Comparison of ENCODE assay signal across 1 cellular context in the genomic region with DNA sequence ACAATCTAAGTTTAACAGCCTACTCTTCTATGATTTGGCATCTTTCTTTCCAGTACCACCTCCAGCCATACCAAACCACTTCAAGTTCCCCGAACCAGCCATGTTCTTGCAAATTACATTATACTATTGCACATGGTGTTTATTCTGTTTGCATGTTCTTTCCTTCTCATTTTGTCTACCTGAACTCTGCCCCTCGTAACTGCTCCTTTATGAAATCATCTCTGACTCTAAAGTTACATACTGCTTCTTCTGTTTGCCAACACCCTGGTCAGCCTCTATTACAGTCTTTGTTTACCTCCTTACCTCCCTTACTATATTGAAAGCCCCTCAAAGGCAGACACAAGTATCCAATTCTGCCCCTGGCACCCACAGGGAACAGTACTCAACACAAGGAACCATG.
TF ChIP-seq lines count a peak whose summit lies in the region.

No MANE protein-coding gene starts in this region.

TF ChIP-seq in GM23338, 12 proteins besides CTCF, POLR2A, EP300 and RAD21:
- no peak for TF ChIP-seq EZH2 (IDR thresholded peaks at IDR 0.05; ENCODE audit: low read depth, unreplicated experiment)
- TF ChIP-seq, protein P1, sequence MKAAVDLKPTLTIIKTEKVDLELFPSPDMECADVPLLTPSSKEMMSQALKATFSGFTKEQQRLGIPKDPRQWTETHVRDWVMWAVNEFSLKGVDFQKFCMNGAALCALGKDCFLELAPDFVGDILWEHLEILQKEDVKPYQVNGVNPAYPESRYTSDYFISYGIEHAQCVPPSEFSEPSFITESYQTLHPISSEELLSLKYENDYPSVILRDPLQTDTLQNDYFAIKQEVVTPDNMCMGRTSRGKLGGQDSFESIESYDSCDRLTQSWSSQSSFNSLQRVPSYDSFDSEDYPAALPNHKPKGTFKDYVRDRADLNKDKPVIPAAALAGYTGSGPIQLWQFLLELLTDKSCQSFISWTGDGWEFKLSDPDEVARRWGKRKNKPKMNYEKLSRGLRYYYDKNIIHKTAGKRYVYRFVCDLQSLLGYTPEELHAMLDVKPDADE (IDR thresholded peaks at IDR 0.05), result no peak
- no peak for TF ChIP-seq ZNF114 (CRISPR knock-in tag; IDR thresholded peaks at IDR 0.05)
- no peak for TF ChIP-seq JUNB (IDR thresholded peaks at IDR 0.05; ENCODE audit: unreplicated experiment)
